8 cellular contexts compared by ENCODE assay signal in genomic region chr1:207751463-207751789, GRCh38. TPM values are rescaled to one million over a fixed set of nuclear protein-coding genes. Genes with fewer than 3 reads are reported as not detected.
A peak's percentile ranks its signal among the peaks of the same experiment; 100 is the strongest.
DNase-seq lines count a peak whose midpoint lies in the region; ATAC-seq and TF ChIP-seq lines count a peak whose summit lies in the region.
"Not testable (repeated sequence)": the region's sequence is repeated elsewhere in the genome, so short reads cannot be mapped to it uniquely, and the experiment has no call there.

No MANE protein-coding gene starts in this region.

- H3K36me3 ChIP-seq in body of pancreas (replicated peaks in 1 of 2; ENCODE audit: insufficient read depth in 1 of 2, low read depth in 2 of 2); mucosa of descending colon (ENCODE audit: low read depth); spleen: not testable (repeated sequence)

- ATAC-seq in GM19452 (IDR thresholded peaks at IDR 0.05; ENCODE audit: unreplicated experiment) = peak; percentile 2
- peak; percentile 2 for ATAC-seq in body of pancreas
- not testable (repeated sequence) for ATAC-seq in mucosa of descending colon

- H3K4me3 Mint-ChIP-seq in T-helper 2 cell treated with Interferon-gamma antibody and Interleukin-4, amounts not matched to agents 5 μg/mL and 100 μg/mL, for 36 hours = peak overlapping the region; percentile 99

- not testable (repeated sequence) for TF ChIP-seq POLR2A in body of pancreas (IDR thresholded peaks at IDR 0.05); spleen (IDR thresholded peaks at IDR 0.05)

- DNase-seq in AG09309 (ENCODE audit: low read depth); HL-60 (ENCODE audit: low read depth in 1 of 2, low spot score in 1 of 2); T-helper 2 cell treated with Interferon-gamma antibody and Interleukin-4, amounts not matched to agents 5 μg/mL and 100 μg/mL, for 36 hours (ENCODE audit: low spot score); body of pancreas; foreskin fibroblast; mucosa of descending colon; spleen: not testable (repeated sequence)

- H3K9me3 Mint-ChIP-seq in T-helper 2 cell treated with Interferon-gamma antibody and Interleukin-4, amounts not matched to agents 5 μg/mL and 100 μg/mL, for 36 hours = not testable (repeated sequence)

- intact Hi-C loops in body of pancreas (cut with DNase I); mucosa of descending colon (cut with DNase I, micrococcal nuclease); spleen (cut with DNase I; ENCODE audit: low total_unique reads): not testable (repeated sequence)

- peaks cover 11% of the 10 kb centered on the region for H3K36me3 Mint-ChIP-seq in T-helper 2 cell treated with Interferon-gamma antibody and Interleukin-4, amounts not matched to agents 5 μg/mL and 100 μg/mL, for 36 hours (ENCODE audit: low read depth)

- H3K4me1 ChIP-seq in body of pancreas (peaks cover 65% of the 10 kb centered on the region), mucosa of descending colon (ENCODE audit: low read depth) (peaks cover 44% of the 10 kb centered on the region), spleen (peaks cover 15 to 72% (median 58%) of the 10 kb centered on the region in 6 donors)

- H3K27me3 Mint-ChIP-seq in T-helper 2 cell treated with Interferon-gamma antibody and Interleukin-4, amounts not matched to agents 5 μg/mL and 100 μg/mL, for 36 hours (ENCODE audit: low read depth) = not testable (repeated sequence)

- TF ChIP-seq CTCF in AG09309 (IDR thresholded peaks at IDR 0.05; ENCODE audit: control insufficient read depth, insufficient read depth, low read depth, low read length, missing control alignments); HL-60 (IDR thresholded peaks at IDR 0.05; ENCODE audit: insufficient read depth, low read length); body of pancreas (IDR thresholded peaks at IDR 0.05); foreskin fibroblast (IDR thresholded peaks at IDR 0.05; ENCODE audit: low read depth, low read length); mucosa of descending colon (IDR thresholded peaks at IDR 0.05); spleen (IDR thresholded peaks at IDR 0.05 in 8 of 11, conservative IDR thresholded peaks at IDR 0.05 in 3 of 11): not testable (repeated sequence)

- H3K27ac ChIP-seq in HL-60 (replicated peaks) (peak overlapping the region; percentile 85), body of pancreas (peak overlapping the region; percentile 88 to 97 (median 92)), spleen (peak overlapping the region; percentile 80 to 98 (median 92))

- not testable (repeated sequence) for H3K27me3 ChIP-seq in HL-60 (ENCODE audit: insufficient read depth, poor library complexity, severe bottlenecking); body of pancreas; spleen (replicated peaks in 1 of 7)

- H3K27ac Mint-ChIP-seq in T-helper 2 cell treated with Interferon-gamma antibody and Interleukin-4, amounts not matched to agents 5 μg/mL and 100 μg/mL, for 36 hours = peak overlapping the region; percentile 96

- not testable (repeated sequence) for H3K9me3 ChIP-seq in body of pancreas, mucosa of descending colon, spleen

- peaks cover 55% of the 10 kb centered on the region for H3K4me1 Mint-ChIP-seq in T-helper 2 cell treated with Interferon-gamma antibody and Interleukin-4, amounts not matched to agents 5 μg/mL and 100 μg/mL, for 36 hours (ENCODE audit: low read depth)

- H3K4me3 ChIP-seq in AG09309 (ENCODE audit: control insufficient read depth, low read depth, low read length) (peak overlapping the region; percentile 93), HL-60 (replicated peaks; ENCODE audit: insufficient read depth, low read length) (peak overlapping the region; percentile 89), foreskin fibroblast (ENCODE audit: low read depth in 1 of 2, low read length in 2 of 2) (peak overlapping the region; percentile 90 to 93), mucosa of descending colon (peak overlapping the region; percentile 69), spleen (peak overlapping the region; percentile 76 to 97 (median 91))
- not testable (repeated sequence) for H3K4me3 ChIP-seq in body of pancreas

- 7 to 14% methylated on average over 7 of the region's 7 CpGs for WGBS in body of pancreas, 2 donors
- WGBS in spleen, 5 donors = 14 to 34% (median 23%) methylated on average over 7 of the region's 7 CpGs

RNA-seq across cellular contexts. Expression of gene CD46, which starts 0.4 kb away (rescaled TPM):
- total RNA-seq in body of pancreas = 100 to 1,000 TPM; 162 to 175 TPM
- total RNA-seq in mucosa of descending colon = 100 to 1,000 TPM; 170 to 260 (median 202) TPM
- total RNA-seq in spleen = 100 to 1,000 TPM; 159 to 218 (median 199) TPM
- polyA plus RNA-seq in spleen = 10 to 100 TPM; 63.4 to 73.4 (median 64.8) TPM
